In genomic region chr10:91043173-91043910, GRCh38 we compare ENCODE assay signal across 8 cellular contexts.
DNase-seq lines count a peak whose midpoint lies in the region; ATAC-seq and TF ChIP-seq lines count a peak whose summit lies in the region.

No MANE protein-coding gene starts in this region.

- no peak overlapping the region for H3K27ac ChIP-seq in RWPE1
- H3K27ac ChIP-seq in transverse colon = no peak overlapping the region

- peak overlapping the region; percentile 31 for H3K4me3 Mint-ChIP-seq in glutamatergic neuron (ENCODE audit: unreplicated experiment)

- CTCF ChIA-PET in RWPE1 (lab: Yijun Ruan, JAX) = interaction anchor here (0.6 to 1.5 kb wide), 10 partner anchors 22 to 870 kb away, joined by 3 to 6 read pairs (median 4); no protein-coding TSS in a partner anchor

- no peaks in the 10 kb centered on the region for H3K4me1 ChIP-seq in transverse colon

- intact Hi-C loops in transverse colon (cut with DNase I; ENCODE audit: low total_unique reads) = no loop called here

- in situ Hi-C loops in transverse colon (cut with MboI; ENCODE audit: low pct_ligation_motif_present in 1 of 4, low pct_unique_long_range_greater_than_20kb in 1 of 4, low sequenced_read_pairs in 3 of 4) = no loop called here

- peak; percentile 16 for DNase-seq in SIG-M5 treated with dmso at 0.1 percent for 504 hours (lab: John Stamatoyannopoulos, UW; ENCODE audit: unreplicated experiment)
- DNase-seq in SIG-M5 (lab: John Stamatoyannopoulos, UW) = no peak
- DNase-seq in RWPE1 (ENCODE audit: low spot score) = peak; percentile 43
- DNase-seq in glutamatergic neuron = no peak
- no peak for DNase-seq in transverse colon

- H3K4me1 Mint-ChIP-seq in glutamatergic neuron (ENCODE audit: low read depth, unreplicated experiment) = peaks cover 38% of the 10 kb centered on the region

- ATAC-seq in GM21737 (IDR thresholded peaks at IDR 0.05; ENCODE audit: unreplicated experiment) (no peak), HG02763 (IDR thresholded peaks at IDR 0.05; ENCODE audit: unreplicated experiment) (no peak), HG03521 (IDR thresholded peaks at IDR 0.05; ENCODE audit: unreplicated experiment) (no peak)

- H3K36me3 ChIP-seq in transverse colon = no peaks in the 10 kb centered on the region

- TF ChIP-seq CTCF in RWPE1 (conservative IDR thresholded peaks at IDR 0.05; ENCODE audit: low read depth) = peak; percentile 33; the same call in 1 of the 2 replicates
- peak; percentile 19 for TF ChIP-seq CTCF in glutamatergic neuron (IDR thresholded peaks at IDR 0.05; ENCODE audit: partially characterized antibody, unreplicated experiment)
- TF ChIP-seq CTCF in transverse colon (IDR thresholded peaks at IDR 0.05) = peak in 4 of 5 experiments; percentile 21 to 36 (median 29)

- H3K4me3 ChIP-seq in transverse colon = no peak overlapping the region

- peak overlapping the region; percentile 62 for H3K27ac Mint-ChIP-seq in glutamatergic neuron (ENCODE audit: unreplicated experiment)

- H3K36me3 Mint-ChIP-seq in glutamatergic neuron (ENCODE audit: unreplicated experiment) = peaks cover 3% of the 10 kb centered on the region

- WGBS in transverse colon (ENCODE audit: low coverage in 1 of 2), 2 donors = 59 to 63% methylated on average over 7 to 8 of the region's 8 CpGs

- TF ChIP-seq EP300 in transverse colon (IDR thresholded peaks at IDR 0.05; ENCODE audit: low read depth) = no peak

- no peak for TF ChIP-seq POLR2A in transverse colon (IDR thresholded peaks at IDR 0.05)

- H3K9me3 Mint-ChIP-seq in glutamatergic neuron (ENCODE audit: unreplicated experiment) = peaks cover 5% of the 10 kb centered on the region

- POLR2A ChIA-PET in RWPE1 (lab: Yijun Ruan, JAX; ENCODE audit: low non-redundant PET) = no interaction called here

- H3K27me3 ChIP-seq in transverse colon = no peaks in the 10 kb centered on the region

- no peaks in the 10 kb centered on the region for H3K9me3 ChIP-seq in transverse colon

- peaks cover 4% of the 10 kb centered on the region for H3K27me3 Mint-ChIP-seq in glutamatergic neuron (ENCODE audit: unreplicated experiment)

Comparison
In these comparisons a context has a peak if more than half of its experiments do, and no peak if none do; other contexts are left out.
1. DNase-seq: peak in SIG-M5 treated with dmso at 0.1 percent for 504 hours (single experiment) and RWPE1 (single experiment); none in SIG-M5 (single experiment), glutamatergic neuron (single experiment) and transverse colon (single experiment).
2. Peak in every context shown above with its lines, with median percentiles within 50 percentile points of each other: CTCF ChIP-seq.